In the genomic region with DNA sequence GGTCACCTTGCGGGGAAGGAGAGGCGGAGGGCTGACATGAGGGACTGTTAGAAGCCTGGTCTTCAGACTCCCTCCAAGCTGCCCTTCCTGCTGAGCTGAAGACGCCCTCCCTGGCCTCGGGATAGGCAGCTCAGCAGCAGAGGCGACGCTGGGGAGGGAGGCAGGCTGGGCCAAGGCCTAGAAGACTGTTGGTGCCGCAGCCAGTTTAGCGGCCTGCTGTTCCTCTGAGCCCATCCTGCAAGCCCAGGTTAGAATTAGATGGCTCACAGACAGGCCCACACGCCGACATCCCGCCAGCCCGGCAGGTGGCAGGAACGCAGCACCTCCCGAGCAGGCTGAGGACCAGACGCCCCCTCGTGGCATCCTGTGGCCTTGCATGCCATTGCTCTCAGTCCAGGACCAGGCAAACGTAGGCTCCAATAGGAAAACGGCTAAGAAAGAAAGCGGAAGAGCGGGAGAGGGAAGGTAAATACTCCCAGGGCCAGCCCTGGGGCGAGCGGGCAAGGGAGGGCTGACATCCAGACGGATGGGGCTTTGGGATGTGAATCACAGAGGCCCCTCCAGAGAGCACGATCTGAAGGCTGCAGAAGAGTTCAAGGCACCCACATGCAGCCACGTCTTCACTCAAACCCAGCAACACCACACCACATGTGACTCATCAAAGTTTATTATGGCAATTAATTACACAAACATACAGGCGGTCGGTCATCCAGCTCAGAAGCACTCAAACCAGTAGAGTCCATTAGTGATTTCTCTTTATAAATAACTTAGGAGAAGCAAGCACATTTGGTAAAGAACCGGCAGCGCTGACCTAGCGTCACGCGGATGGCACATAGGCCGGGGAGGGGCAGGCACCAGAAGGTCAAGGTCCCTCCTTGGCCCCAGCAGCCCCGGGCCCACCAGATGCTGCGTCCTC, we compare ENCODE assay signal across 8 cellular contexts. TPM values are rescaled to one million over a fixed set of nuclear protein-coding genes. Genes with fewer than 3 reads are reported as not detected.
A peak's percentile ranks its signal among the peaks of the same experiment; 100 is the strongest.
DNase-seq lines count a peak whose midpoint lies in the region; ATAC-seq and TF ChIP-seq lines count a peak whose summit lies in the region.

No MANE protein-coding gene starts in this region.

- H3K27ac Mint-ChIP-seq in brain: peak overlapping the region; percentile 7 to 78 (median 60)

- peak overlapping the region in 2 of 5 experiments; percentile 0 to 2 for H3K4me3 Mint-ChIP-seq in brain

- H3K9me2 ChIP-seq in SU-DHL-6 (replicated peaks; ENCODE audit: insufficient read depth, low read length): no peaks in the 10 kb centered on the region

- H3K4me2 ChIP-seq in SU-DHL-6 (ENCODE audit: low read depth, low read length, poor library complexity, severe bottlenecking): no peak overlapping the region

- peaks cover 35% of the 10 kb centered on the region for H3K4me1 Mint-ChIP-seq in brain

- no peaks in the 10 kb centered on the region for H3K27me3 ChIP-seq in SU-DHL-6 (ENCODE audit: low read length)

- DNase-seq in iris pigment epithelial cell (ENCODE audit: low read depth): peak; percentile 87
- DNase-seq in stimulated activated CD4-positive, alpha-beta T cell treated with anti-CD3 and anti-CD28 coated beads, Interleukin-15, amount 100 ng/mL, for 1 hour (ENCODE audit: low read depth in 1 of 2, low spot score in 1 of 2): peak; percentile 82 to 83
- no peak for DNase-seq in C1 segment of cervical spinal cord (lab: John Stamatoyannopoulos, UW)
- no peak for DNase-seq in NCI-H1105 (lab: John Stamatoyannopoulos, UW)

- TF ChIP-seq CTCF in SU-DHL-6 (IDR thresholded peaks at IDR 0.05; ENCODE audit: insufficient read depth, low read length, poor library complexity, severe bottlenecking) (peak; percentile 100), brain (conservative IDR thresholded peaks at IDR 0.05) (peak; percentile 100)

- H3K4me3 ChIP-seq in SU-DHL-6 (ENCODE audit: insufficient read depth, low read length, poor library complexity, severe bottlenecking): no peak overlapping the region

- no peaks in the 10 kb centered on the region for H3K9me3 ChIP-seq in SU-DHL-6 (ENCODE audit: insufficient read depth, low read length)

- no peaks in the 10 kb centered on the region for H3K9me3 Mint-ChIP-seq in brain

- no peaks in the 10 kb centered on the region for H3K79me2 ChIP-seq in SU-DHL-6 (ENCODE audit: insufficient read depth, low read length)

- H3K36me3 Mint-ChIP-seq in brain: no peaks in the 10 kb centered on the region

- H4K20me1 ChIP-seq in SU-DHL-6 (ENCODE audit: low read depth, low read length): no peaks in the 10 kb centered on the region

- H2AFZ ChIP-seq in SU-DHL-6 (ENCODE audit: low read depth, low read length, severe bottlenecking): no peak overlapping the region

- no peak overlapping the region for H3K27ac ChIP-seq in SU-DHL-6 (ENCODE audit: low read depth, low read length)

- no peaks in the 10 kb centered on the region for H3K36me3 ChIP-seq in SU-DHL-6 (ENCODE audit: low read length)

- no peak overlapping the region for H3K9ac ChIP-seq in SU-DHL-6 (ENCODE audit: low read length)

- no peaks in the 10 kb centered on the region for H3F3A ChIP-seq in SU-DHL-6 (ENCODE audit: insufficient read depth)

- H3K27me3 Mint-ChIP-seq in brain: no peaks in the 10 kb centered on the region

- ATAC-seq in GM18499 (IDR thresholded peaks at IDR 0.05; ENCODE audit: insufficient read depth, unreplicated experiment) (peak; percentile 80), HG02938 (IDR thresholded peaks at IDR 0.05; ENCODE audit: unreplicated experiment) (peak; percentile 85)

RNA-seq across cellular contexts. Expression of a gene that starts 27.6 kb away (rescaled TPM):
- 0.29 TPM for polyA plus RNA-seq in brain (ENCODE audit: insufficient read depth, low read depth, low replicate concordance)

RNA-seq across cellular contexts. Expression of a gene that starts 31.4 kb away (rescaled TPM):
- polyA plus RNA-seq in brain (ENCODE audit: insufficient read depth, low read depth, low replicate concordance): 19.0 TPM

Comparison
In these comparisons a context has a peak if more than half of its experiments do, and no peak if none do; other contexts are left out.
1. DNase-seq: peak in iris pigment epithelial cell (single experiment) and stimulated activated CD4-positive, alpha-beta T cell treated with anti-CD3 and anti-CD28 coated beads, Interleukin-15, amount 100 ng/mL, for 1 hour (2 of 2); none in C1 segment of cervical spinal cord (0 of 14) and NCI-H1105 (single experiment).